In the genomic region with DNA sequence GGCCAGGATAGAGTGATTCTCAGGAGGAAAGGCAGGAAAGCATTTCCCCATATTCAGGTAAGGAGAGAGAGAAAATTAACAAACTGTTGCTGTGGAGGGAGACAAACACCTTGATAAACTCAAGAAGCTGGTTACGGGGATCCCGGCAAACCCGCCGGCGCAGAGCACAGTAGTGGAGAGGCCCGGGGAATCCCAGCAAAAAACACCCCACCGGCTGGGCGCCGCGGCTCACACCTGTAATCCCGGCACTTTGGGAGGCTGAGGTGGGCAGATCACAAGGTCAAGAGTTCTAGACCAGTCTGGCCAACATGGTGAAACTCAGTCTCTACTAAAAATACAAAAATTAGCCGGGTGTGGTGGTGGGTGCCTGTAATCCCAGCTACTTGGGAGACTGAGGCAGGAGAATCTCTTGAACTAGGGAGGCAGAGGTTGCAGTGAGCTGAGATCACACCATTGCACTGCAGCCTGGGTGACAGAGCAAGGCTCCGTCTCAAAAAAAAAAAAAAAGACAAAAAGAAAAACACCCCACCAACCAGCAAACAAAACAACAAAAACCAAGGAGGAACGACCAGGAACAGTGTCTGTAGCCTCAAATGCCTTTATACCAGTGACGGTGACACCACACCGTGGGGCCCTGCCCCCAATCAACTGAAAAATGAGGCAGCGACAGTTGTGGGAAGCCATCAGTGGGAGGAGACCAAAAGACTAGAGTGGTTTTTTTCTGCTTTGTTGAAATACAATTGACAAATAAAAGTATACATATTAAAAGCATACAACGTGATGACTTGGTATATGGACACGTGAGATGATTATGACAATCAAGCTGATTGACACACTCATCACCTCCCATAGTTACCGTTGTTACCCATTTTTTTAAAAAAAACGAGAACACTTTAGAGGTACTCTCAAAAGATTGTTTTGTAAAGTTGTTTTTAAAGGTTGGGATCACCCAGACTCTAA, we compare ENCODE assay signal across 9 cellular contexts. TPM values are rescaled to one million over a fixed set of nuclear protein-coding genes. Genes with fewer than 3 reads are reported as not detected.
A peak's percentile ranks its signal among the peaks of the same experiment; 100 is the strongest.
DNase-seq lines count a peak whose midpoint lies in the region; ATAC-seq and TF ChIP-seq lines count a peak whose summit lies in the region.
"Had no signal": no experiment of that assay in that cellular context is flagged by ENCODE, and none has a peak within 500 bp of the region (broad histone marks: within the 10 kb centered on the region; RNA-seq: fewer than 3 reads in every experiment).

No MANE protein-coding gene starts in this region.

- H3K4me2 ChIP-seq in skeletal muscle satellite cell (ENCODE audit: low read length): peak overlapping the region; percentile 54

- H3K9me3 ChIP-seq in skeletal muscle satellite cell (replicated peaks; ENCODE audit: low read length) (no peaks in the 10 kb centered on the region), uterus (no peaks in the 10 kb centered on the region), left lung (no peaks in the 10 kb centered on the region)
- H3K9me3 ChIP-seq: esophagus muscularis mucosa had no signal

- no peaks in the 10 kb centered on the region for H3K27me3 Mint-ChIP-seq in activated naive CD4-positive, alpha-beta T cell treated with anti-CD3 and anti-CD28 coated beads for 36 hours (ENCODE audit: low read depth)

- no peaks in the 10 kb centered on the region for H3K36me3 Mint-ChIP-seq in activated naive CD4-positive, alpha-beta T cell treated with anti-CD3 and anti-CD28 coated beads for 36 hours (ENCODE audit: low read depth)

- intact Hi-C loops in activated naive CD4-positive, alpha-beta T cell treated with anti-CD3 and anti-CD28 coated beads for 36 hours (cut with micrococcal nuclease): loop anchor here (1.0 to 10.0 kb wide), 5 partner anchors 46 to 342 kb away; no protein-coding TSS in a partner anchor
- intact Hi-C loops in uterus (cut with DNase I; ENCODE audit: low total_unique reads): no loop called here
- intact Hi-C loops in left lung (cut with DNase I): no loop called here

- H3K36me3 ChIP-seq in skeletal muscle satellite cell (ENCODE audit: insufficient read depth, low read length): no peaks in the 10 kb centered on the region
- no peaks in the 10 kb centered on the region for H3K36me3 ChIP-seq in uterus
- no peaks in the 10 kb centered on the region for H3K36me3 ChIP-seq in left lung
- H3K36me3 ChIP-seq: esophagus muscularis mucosa had no signal

- H3K27ac Mint-ChIP-seq in activated naive CD4-positive, alpha-beta T cell treated with anti-CD3 and anti-CD28 coated beads for 36 hours: no peak overlapping the region

- H3K4me3 ChIP-seq in skeletal muscle satellite cell (ENCODE audit: low read length) (no peak overlapping the region), uterus (no peak overlapping the region), left lung (no peak overlapping the region)
- H3K4me3 ChIP-seq: esophagus muscularis mucosa had no signal

- DNase-seq in HEK293T (ENCODE audit: extremely low spot score) (no peak), T-helper 1 cell (peak in 3 of 5 donors; percentile 33 to 61 (median 35)), uterus (no peak), left lung (no peak)
- DNase-seq in activated naive CD4-positive, alpha-beta T cell treated with anti-CD3 and anti-CD28 coated beads for 36 hours: peak; percentile 74

- ATAC-seq in HG02798 (IDR thresholded peaks at IDR 0.05; ENCODE audit: poor library complexity, unreplicated experiment) (no peak), left lung (no peak), HG03139 (IDR thresholded peaks at IDR 0.05; ENCODE audit: unreplicated experiment) (no peak)

- no peak for TF ChIP-seq POLR2A in uterus (IDR thresholded peaks at IDR 0.05)

- peaks cover 21% of the 10 kb centered on the region for H3K4me1 Mint-ChIP-seq in activated naive CD4-positive, alpha-beta T cell treated with anti-CD3 and anti-CD28 coated beads for 36 hours (ENCODE audit: low read depth)

- no peaks in the 10 kb centered on the region for H3K27me3 ChIP-seq in skeletal muscle satellite cell (ENCODE audit: control insufficient read depth, insufficient read depth, low read length)
- no peaks in the 10 kb centered on the region for H3K27me3 ChIP-seq in uterus
- no peaks in the 10 kb centered on the region for H3K27me3 ChIP-seq in left lung
- H3K27me3 ChIP-seq: esophagus muscularis mucosa had no signal

- H3K27ac ChIP-seq in uterus (no peak overlapping the region), left lung (no peak overlapping the region)

- H3K9me3 Mint-ChIP-seq in activated naive CD4-positive, alpha-beta T cell treated with anti-CD3 and anti-CD28 coated beads for 36 hours: peaks cover 3% of the 10 kb centered on the region

- H3K4me1 ChIP-seq in skeletal muscle satellite cell (ENCODE audit: control insufficient read depth, insufficient read depth, low read length) (peaks cover 14% of the 10 kb centered on the region), uterus (no peaks in the 10 kb centered on the region), left lung (peaks cover 0 to 8% of the 10 kb centered on the region in 2 donors)

- peak overlapping the region; percentile 24 for H3K4me3 Mint-ChIP-seq in activated naive CD4-positive, alpha-beta T cell treated with anti-CD3 and anti-CD28 coated beads for 36 hours

- POLR2A ChIA-PET in HEK293T (lab: Yijun Ruan, JAX): interaction anchor here (0.8 to 2.4 kb wide), 3 partner anchors 12 to 107 kb away, joined by 3 to 7 read pairs (median 3); a partner anchor contains a TSS

- H3K9ac ChIP-seq in skeletal muscle satellite cell (ENCODE audit: low read depth, low read length): no peak overlapping the region

- CTCF ChIA-PET in HEK293T (lab: Yijun Ruan, JAX): interaction anchor here (0.6 to 4.7 kb wide), 14 partner anchors 9 to 407 kb away, joined by 3 to 30 read pairs (median 8); a partner anchor contains a TSS
- CTCF ChIA-PET in activated naive CD4-positive, alpha-beta T cell treated with anti-CD3 and anti-CD28 coated beads for 36 hours (lab: Charles Lee): interaction anchor here (0.7 to 2.6 kb wide), 17 partner anchors 10 to 501 kb away, joined by 3 to 12 read pairs (median 3); no protein-coding TSS in a partner anchor

- no peak for TF ChIP-seq CTCF in uterus (IDR thresholded peaks at IDR 0.05)
- TF ChIP-seq CTCF in left lung (IDR thresholded peaks at IDR 0.05): no peak

TF ChIP-seq in HEK293T, 16 proteins besides CTCF, POLR2A, EP300 and RAD21:
- TF ChIP-seq, protein P1, sequence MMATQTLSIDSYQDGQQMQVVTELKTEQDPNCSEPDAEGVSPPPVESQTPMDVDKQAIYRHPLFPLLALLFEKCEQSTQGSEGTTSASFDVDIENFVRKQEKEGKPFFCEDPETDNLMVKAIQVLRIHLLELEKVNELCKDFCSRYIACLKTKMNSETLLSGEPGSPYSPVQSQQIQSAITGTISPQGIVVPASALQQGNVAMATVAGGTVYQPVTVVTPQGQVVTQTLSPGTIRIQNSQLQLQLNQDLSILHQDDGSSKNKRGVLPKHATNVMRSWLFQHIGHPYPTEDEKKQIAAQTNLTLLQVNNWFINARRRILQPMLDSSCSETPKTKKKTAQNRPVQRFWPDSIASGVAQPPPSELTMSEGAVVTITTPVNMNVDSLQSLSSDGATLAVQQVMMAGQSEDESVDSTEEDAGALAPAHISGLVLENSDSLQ (IDR thresholded peaks at IDR 0.05): peak; percentile 77
- no peak for TF ChIP-seq ARNT (IDR thresholded peaks at IDR 0.05)
- TF ChIP-seq ZNF384 (IDR thresholded peaks at IDR 0.05): peak; percentile 53; the same call in 1 of the 2 replicates

RNA-seq across cellular contexts. Expression of a gene that starts 40.2 kb away (rescaled TPM):
- total RNA-seq in activated naive CD4-positive, alpha-beta T cell treated with anti-CD3 and anti-CD28 coated beads for 36 hours: 100 to 1,000 TPM; 225 to 229 TPM
- 26.1 and 30.4 TPM in 2 replicates for total RNA-seq in skeletal muscle satellite cell (2012; rRNA removed)
- 10 to 100 TPM in 3 of 4 donors, 1 to 10 TPM in 1; 4.1 to 93.8 (median 21.5) TPM for total RNA-seq in uterus
- 10 to 100 TPM; 92.7 to 95.3 TPM for total RNA-seq in left lung

RNA-seq across cellular contexts. Expression of a gene that starts 58.6 kb away (rescaled TPM):
- 1 to 10 TPM; 6.8 to 8.6 TPM for total RNA-seq in activated naive CD4-positive, alpha-beta T cell treated with anti-CD3 and anti-CD28 coated beads for 36 hours
- 10.9 and 15.2 TPM in 2 replicates for total RNA-seq in skeletal muscle satellite cell (2012; rRNA removed)
- total RNA-seq in uterus: 10 to 100 TPM in 3 of 4 donors, 1 to 10 TPM in 1; 6.7 to 50.1 (median 22.8) TPM
- 10 to 100 TPM; 41.3 to 66.7 TPM for total RNA-seq in left lung

Comparison
In these comparisons a context has a peak if more than half of its experiments do, and no peak if none do; other contexts are left out.
1. DNase-seq: peak in T-helper 1 cell (3 of 5) and activated naive CD4-positive, alpha-beta T cell treated with anti-CD3 and anti-CD28 coated beads for 36 hours (single experiment); none in HEK293T (single experiment), uterus (0 of 2) and left lung (0 of 2).